In genomic region chr3:59049671-59050331, GRCh38 we compare ENCODE assay signal across 1 cellular context.
A peak's percentile ranks its signal among the peaks of the same experiment; 100 is the strongest.
TF ChIP-seq lines count a peak whose summit lies in the region.

Gene CFAP20DC (minus strand): TSS chr3:59050025. CDS start chr3:59049631, 394 bp downstream.

TF ChIP-seq in WTC11, 78 proteins besides CTCF, POLR2A, EP300 and RAD21 (continued from another document):
- TF ChIP-seq PREB (CRISPR knock-in tag; IDR thresholded peaks at IDR 0.05; ENCODE audit: borderline replicate concordance), result no peak
- TF ChIP-seq CREM (CRISPR knock-in tag; IDR thresholded peaks at IDR 0.05), result no peak
- TF ChIP-seq CBFB (CRISPR knock-in tag; IDR thresholded peaks at IDR 0.05; ENCODE audit: low read depth), result peak; percentile 73; the same call in 1 of the 2 replicates
- no peak for TF ChIP-seq GABPB1 (CRISPR knock-in tag; IDR thresholded peaks at IDR 0.05)
- no peak for TF ChIP-seq RORB (CRISPR knock-in tag; IDR thresholded peaks at IDR 0.05)
- TF ChIP-seq ZNF416 (CRISPR knock-in tag; IDR thresholded peaks at IDR 0.05), result no peak
- no peak for TF ChIP-seq ESRRA (CRISPR knock-in tag; IDR thresholded peaks at IDR 0.05; ENCODE audit: borderline replicate concordance)
- TF ChIP-seq SOX15 (CRISPR knock-in tag; IDR thresholded peaks at IDR 0.05), result no peak
- no peak for TF ChIP-seq RELA (CRISPR knock-in tag; IDR thresholded peaks at IDR 0.05; ENCODE audit: borderline replicate concordance)
- TF ChIP-seq NFYB (CRISPR knock-in tag; conservative IDR thresholded peaks at IDR 0.05; ENCODE audit: low read depth), result 0 out of 2 replicates have a peak, but pooled peaks have one; percentile 40
- TF ChIP-seq IRF1 (CRISPR knock-in tag; IDR thresholded peaks at IDR 0.05), result no peak
- TF ChIP-seq JAZF1 (CRISPR knock-in tag; IDR thresholded peaks at IDR 0.05), result no peak
- TF ChIP-seq NFE2L1 (CRISPR knock-in tag; IDR thresholded peaks at IDR 0.05), result no peak
- TF ChIP-seq PRDM15 (CRISPR knock-in tag; IDR thresholded peaks at IDR 0.05), result no peak
- no peak; the same call in 1 of the 2 replicates for TF ChIP-seq USF1 (CRISPR knock-in tag; IDR thresholded peaks at IDR 0.05)
- TF ChIP-seq PRRX2 (CRISPR knock-in tag; IDR thresholded peaks at IDR 0.05), result no peak
- TF ChIP-seq HMGA2 (CRISPR knock-in tag; IDR thresholded peaks at IDR 0.05), result no peak
- TF ChIP-seq AFF4 (CRISPR knock-in tag; IDR thresholded peaks at IDR 0.05; ENCODE audit: borderline replicate concordance), result no peak
- no peak for TF ChIP-seq TEAD4 (CRISPR knock-in tag; IDR thresholded peaks at IDR 0.05)
- TF ChIP-seq USF2 (CRISPR knock-in tag; IDR thresholded peaks at IDR 0.05), result no peak
- no peak for TF ChIP-seq ZMAT4 (CRISPR knock-in tag; IDR thresholded peaks at IDR 0.05)
- TF ChIP-seq ZNF532 (CRISPR knock-in tag; IDR thresholded peaks at IDR 0.05; ENCODE audit: borderline replicate concordance), result no peak
- peak; percentile 66; the same call in 1 of the 2 replicates for TF ChIP-seq ZBTB21 (CRISPR knock-in tag; IDR thresholded peaks at IDR 0.05; ENCODE audit: borderline replicate concordance)
- 0 out of 2 replicates have a peak, but pooled peaks have one; percentile 42 for TF ChIP-seq TP53 (CRISPR knock-in tag; IDR thresholded peaks at IDR 0.05)
- TF ChIP-seq NR2C2 (CRISPR knock-in tag; IDR thresholded peaks at IDR 0.05), result peak; percentile 50; the same call in 1 of the 2 replicates
- TF ChIP-seq ZNF671 (CRISPR knock-in tag; IDR thresholded peaks at IDR 0.05), result no peak
- no peak for TF ChIP-seq ATF2 (CRISPR knock-in tag; IDR thresholded peaks at IDR 0.05; ENCODE audit: borderline replicate concordance, low read depth)
